Comparison of ENCODE assay signal across 8 cellular contexts in genomic region chr17:13594762-13595697, GRCh38. TPM values are rescaled to one million over a fixed set of nuclear protein-coding genes. Genes with fewer than 3 reads are reported as not detected.
DNase-seq lines count a peak whose midpoint lies in the region; ATAC-seq lines count a peak whose summit lies in the region.

No MANE protein-coding gene starts in this region.

- intact Hi-C loops in right cardiac atrium (cut with DNase I): loop anchor here (5.0 to 10.0 kb wide), 6 partner anchors 250 to 1332 kb away; partner anchors contain the start of gene HS3ST3B1 (in 2 of the 4)

- no peak overlapping the region for H3K27ac ChIP-seq in right cardiac atrium (ENCODE audit: low read length)

- no peaks in the 10 kb centered on the region for H3K9me3 ChIP-seq in MG63
- H3K9me3 ChIP-seq in right cardiac atrium (ENCODE audit: control insufficient read depth, low read length): no peaks in the 10 kb centered on the region

- peak; percentile 59 to 65 for ATAC-seq in right cardiac atrium

- no peak overlapping the region for H3K4me3 ChIP-seq in MG63
- no peak overlapping the region for H3K4me3 ChIP-seq in right cardiac atrium (ENCODE audit: low read length)
- no peak overlapping the region for H3K4me3 ChIP-seq in skeletal muscle cell (ENCODE audit: low read depth, low read length)

- DNase-seq in NCI-H2081 (lab: John Stamatoyannopoulos, UW): peak; percentile 3 to 27
- DNase-seq in NCI-H2081 treated with DMSO at 0.1 percent for 48 hours (lab: John Stamatoyannopoulos, UW): no peak
- peak; percentile 54 for DNase-seq in MG63
- peak; percentile 16 to 80 (median 58) for DNase-seq in T-helper 2 cell
- peak; percentile 87 for DNase-seq in amniotic epithelial cell (ENCODE audit: low read depth)
- peak; percentile 53 to 74 (median 64) for DNase-seq in right cardiac atrium
- DNase-seq in skeletal muscle cell (ENCODE audit: low read depth): peak; percentile 58
- no peak for DNase-seq in DMS153 treated with DMSO at 0.1 percent for 48 hours (lab: John Stamatoyannopoulos, UW; ENCODE audit: unreplicated experiment)

- no peaks in the 10 kb centered on the region for H3K27me3 ChIP-seq in MG63
- no peaks in the 10 kb centered on the region for H3K27me3 ChIP-seq in right cardiac atrium (ENCODE audit: control insufficient read depth, insufficient read depth)

- WGBS in right cardiac atrium: 21% methylated on average over 12 of the region's 12 CpGs

- no peaks in the 10 kb centered on the region for H3K36me3 ChIP-seq in MG63

- H3K4me1 ChIP-seq in right cardiac atrium (ENCODE audit: control insufficient read depth, insufficient read depth, low read length): peaks cover 6% of the 10 kb centered on the region

RNA-seq across cellular contexts. Expression of gene HS3ST3A1, which starts 6.7 kb away (rescaled TPM):
- total RNA-seq in MG63 (2014; rRNA removed; shearing (Covaris generic); ENCODE audit: low replicate concordance): 1.2 and 3.0 TPM in 2 replicates
- 10 to 100 TPM in 1 of 4 donors, 1 to 10 TPM in 3; 4.7 to 21.1 (median 6.1) TPM for total RNA-seq in right cardiac atrium
- polyA plus RNA-seq in right cardiac atrium: 2.2 TPM

Comparison
In these comparisons a context has a peak if more than half of its experiments do, and no peak if none do; other contexts are left out.
1. DNase-seq: peak in NCI-H2081 (2 of 2), MG63 (single experiment), T-helper 2 cell (5 of 5), amniotic epithelial cell (single experiment), right cardiac atrium (3 of 3) and skeletal muscle cell (single experiment); none in NCI-H2081 treated with DMSO at 0.1 percent for 48 hours (single experiment) and DMS153 treated with DMSO at 0.1 percent for 48 hours (single experiment).